8 cellular contexts compared by ENCODE assay signal in the genomic region with DNA sequence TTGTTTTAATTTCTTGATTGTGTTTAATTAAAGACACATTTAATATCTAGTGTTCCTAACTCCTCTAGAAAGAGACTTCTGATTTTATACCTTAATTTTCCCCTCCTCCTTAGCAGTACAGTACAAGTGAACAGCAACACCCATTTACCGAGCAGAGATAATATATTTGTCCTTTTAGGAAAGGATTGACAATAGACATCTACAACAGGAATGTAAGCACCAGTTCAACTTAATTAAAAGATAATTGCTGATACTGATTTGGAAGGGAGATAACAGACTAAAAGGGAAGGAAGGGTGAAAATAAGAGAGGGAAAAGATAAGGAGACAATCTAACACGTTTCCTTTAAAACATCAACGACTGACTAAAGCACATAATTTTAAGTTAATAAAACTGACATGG.
DNase-seq lines count a peak whose midpoint lies in the region; ATAC-seq and TF ChIP-seq lines count a peak whose summit lies in the region.

No MANE protein-coding gene starts in this region.

- TF ChIP-seq POLR2A in heart left ventricle (IDR thresholded peaks at IDR 0.05), result no peak

- ATAC-seq in GM18868 (IDR thresholded peaks at IDR 0.05; ENCODE audit: unreplicated experiment) (peak; percentile 25), HG02973 (IDR thresholded peaks at IDR 0.05; ENCODE audit: unreplicated experiment) (peak; percentile 10), heart left ventricle (peak in 3 of 4 donors; percentile 45 to 57 (median 49)), HG03457 (IDR thresholded peaks at IDR 0.05; ENCODE audit: unreplicated experiment) (no peak)

- H3K27me3 ChIP-seq in heart left ventricle, result no peaks in the 10 kb centered on the region
- no peaks in the 10 kb centered on the region for H3K27me3 ChIP-seq in skeletal muscle tissue (ENCODE audit: control insufficient read depth in 3 of 3, insufficient read depth in 3 of 3, low read length in 3 of 3)

- H3K4me1 ChIP-seq in heart left ventricle (peaks cover 0 to 41% (median 22%) of the 10 kb centered on the region in 12 donors), skeletal muscle tissue (ENCODE audit: control insufficient read depth in 3 of 3, insufficient read depth in 3 of 3, low read length in 3 of 3) (peaks cover 6 to 16% (median 7%) of the 10 kb centered on the region in 3 donors)

- no peak for DNase-seq in heart left ventricle
- no peak for DNase-seq in NCI-H1694 (lab: John Stamatoyannopoulos, UW)
- no peak for DNase-seq in NCI-H2227 (lab: John Stamatoyannopoulos, UW; ENCODE audit: unreplicated experiment)

- H3K9me3 ChIP-seq in heart left ventricle (no peaks in the 10 kb centered on the region), skeletal muscle tissue (ENCODE audit: control insufficient read depth in 3 of 3, low read length in 3 of 3) (no peaks in the 10 kb centered on the region)

- H3K4me3 ChIP-seq in WI38 (ENCODE audit: low read depth, low read length), result peak overlapping the region; percentile 51
- H3K4me3 ChIP-seq in heart left ventricle, result peak overlapping the region in 11 of 12 donors; percentile 14 to 61 (median 50)
- peak overlapping the region; percentile 70 to 83 (median 76) for H3K4me3 ChIP-seq in skeletal muscle tissue (ENCODE audit: low read length in 3 of 3)

- TF ChIP-seq CTCF in WI38 (IDR thresholded peaks at IDR 0.05; ENCODE audit: low read depth, low read length), result no peak
- no peak for TF ChIP-seq CTCF in heart left ventricle (IDR thresholded peaks at IDR 0.05)

- intact Hi-C loops in heart left ventricle (cut with DNase I), result loop anchor here in 5 of 10 donors (5.0 to 10.0 kb wide), 5 partner anchors 55 to 275 kb away; no protein-coding TSS in a partner anchor

- H3K9ac ChIP-seq in skeletal muscle tissue (ENCODE audit: low read depth in 1 of 3, low read length in 3 of 3), result peak overlapping the region; percentile 74 to 90 (median 75)

- WGBS in heart left ventricle, 4 donors, result 0 to 2% (median 0%) methylated on average over 3 of the region's 3 CpGs

- H3K36me3 ChIP-seq in heart left ventricle (no peaks in the 10 kb centered on the region), skeletal muscle tissue (ENCODE audit: control insufficient read depth in 3 of 3, insufficient read depth in 3 of 3, low read length in 3 of 3) (no peaks in the 10 kb centered on the region)

- H3K27ac ChIP-seq in heart left ventricle (peak overlapping the region in 11 of 12 donors; percentile 54 to 81 (median 77)), skeletal muscle tissue (ENCODE audit: low read depth, low read length) (peak overlapping the region; percentile 87)
